25 cellular contexts compared by ENCODE assay signal in the genomic region with DNA sequence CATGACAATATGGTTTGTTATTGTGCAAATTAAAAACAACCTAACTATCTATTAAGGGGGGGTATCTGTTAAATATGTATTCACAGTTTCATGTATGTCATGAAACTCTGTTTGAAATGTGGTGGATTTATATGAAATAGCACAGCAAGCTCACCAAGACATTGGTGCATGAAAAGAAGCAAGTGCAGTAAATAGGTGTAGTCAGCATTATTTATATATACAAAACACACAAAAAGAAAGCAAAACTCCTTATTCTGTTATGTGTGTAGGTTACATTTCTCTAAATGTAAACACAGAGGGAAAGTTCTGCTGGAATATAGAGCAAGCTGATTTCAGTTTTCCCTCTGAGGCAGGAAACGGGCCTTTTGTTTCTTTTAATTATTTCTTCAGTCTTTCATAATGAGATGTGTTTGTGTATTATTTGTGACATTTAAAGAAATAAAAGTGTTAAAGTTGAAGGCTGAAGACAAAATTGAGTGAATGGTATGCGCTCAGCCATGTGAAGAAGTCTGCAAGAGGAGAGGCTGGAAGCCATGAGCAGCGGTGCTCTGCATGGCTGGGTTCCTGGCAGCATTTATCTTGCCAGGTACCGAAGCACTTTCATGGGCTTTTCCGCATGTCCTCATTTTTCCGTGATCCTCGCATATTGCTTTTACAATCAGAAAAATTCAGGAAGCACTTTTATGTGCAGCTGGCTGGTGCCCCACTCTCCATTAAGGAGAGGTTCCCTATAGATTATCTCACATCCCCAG. TPM values are rescaled to one million over a fixed set of nuclear protein-coding genes. Genes with fewer than 3 reads are reported as not detected.
"Had no signal": no experiment of that assay in that cellular context is flagged by ENCODE, and none has a peak within 500 bp of the region (broad histone marks: within the 10 kb centered on the region; RNA-seq: fewer than 3 reads in every experiment).

No MANE protein-coding gene starts in this region.

- H3K4me3 Mint-ChIP-seq: activated CD8-positive, alpha-beta memory T cell treated with anti-CD3 and anti-CD28 coated beads, Interleukin-2, amount 10 ng/mL, durations not matched to agents 7 days and 5 days; activated naive CD8-positive, alpha-beta T cell; activated T-cell treated with anti-CD3 and anti-CD28 coated beads, Interleukin-2, amount 50 U/mL, for 24 hours; activated T-helper 1 cell treated with anti-CD3 and anti-CD28 coated beads, Interleukin-12 subunit alpha, Interleukin-12 subunit beta, Interleukin-2, Interleukin-4 antibody, amounts not matched to agents 30 ng/mL and 10 ng/mL and 1 ng/mL, durations not matched to agents 14 hours and 24 hours and 36 hours; brain; central memory CD8-positive, alpha-beta T cell had no signal

- H3K27ac Mint-ChIP-seq: activated CD8-positive, alpha-beta memory T cell treated with anti-CD3 and anti-CD28 coated beads, Interleukin-2, amount 10 ng/mL, durations not matched to agents 7 days and 5 days; activated naive CD8-positive, alpha-beta T cell; activated T-cell treated with anti-CD3 and anti-CD28 coated beads, Interleukin-2, amount 50 U/mL, for 24 hours; activated T-helper 1 cell treated with anti-CD3 and anti-CD28 coated beads, Interleukin-12 subunit alpha, Interleukin-12 subunit beta, Interleukin-2, Interleukin-4 antibody, amounts not matched to agents 30 ng/mL and 10 ng/mL and 1 ng/mL, durations not matched to agents 14 hours and 24 hours and 36 hours; brain had no signal

- H3K27me3 ChIP-seq: SJCRH30 had no signal

- DNase-seq: activated CD4-positive, alpha-beta T cell treated with anti-CD3 and anti-CD28 coated beads for 48 hours; activated CD4-positive, alpha-beta T cell treated with anti-CD3 and anti-CD28 coated beads, Interleukin-2, amount 50 U/mL, for 4 hours; activated CD4-positive, CD25-positive, alpha-beta regulatory T cell treated with anti-CD3 and anti-CD28 coated beads, Interleukin-2, amount 50 U/mL, for 72 hours; activated CD8-positive, alpha-beta memory T cell treated with anti-CD3 and anti-CD28 coated beads, Interleukin-2, amount 10 ng/mL, durations not matched to agents 7 days and 5 days; activated effector memory CD4-positive, alpha-beta T cell treated with Interleukin-2 at 50 U/mL for 16 hours; activated naive CD4-positive, alpha-beta T cell treated with Interleukin-2 at 50 U/mL for 16 hours; activated T-cell treated with anti-CD3 and anti-CD28 coated beads, Interleukin-2, amount 50 U/mL, for 24 hours; amygdala; NCI-H1105; NCI-H1436; NCI-H1694 treated with DMSO at 0.1 percent for 48 hours; NCI-H510A treated with DMSO at 0.1 percent for 48 hours; NCI-H748 treated with DMSO at 0.1 percent for 48 hours; Right ventricle myocardium superior; SJCRH30; SW 1271 had no signal

- ATAC-seq: activated CD8-positive, alpha-beta memory T cell treated with anti-CD3 and anti-CD28 coated beads, Interleukin-2, amount 10 ng/mL, durations not matched to agents 7 days and 5 days had no signal

- H3K4me2 ChIP-seq: KMS-11, SK-N-SH had no signal

- H3K36me3 Mint-ChIP-seq: activated CD8-positive, alpha-beta memory T cell treated with anti-CD3 and anti-CD28 coated beads, Interleukin-2, amount 10 ng/mL, durations not matched to agents 7 days and 5 days; activated naive CD8-positive, alpha-beta T cell; brain had no signal

- H3K9me3 ChIP-seq: SJCRH30, SK-N-SH had no signal

- H3K27me3 Mint-ChIP-seq: activated naive CD8-positive, alpha-beta T cell; brain had no signal

- H3K27ac ChIP-seq: KMS-11, SJCRH30 had no signal

- H3K9me3 Mint-ChIP-seq: activated T-cell treated with anti-CD3 and anti-CD28 coated beads, Interleukin-2, amount 50 U/mL, for 24 hours; activated T-helper 1 cell treated with anti-CD3 and anti-CD28 coated beads, Interleukin-12 subunit alpha, Interleukin-12 subunit beta, Interleukin-2, Interleukin-4 antibody, amounts not matched to agents 30 ng/mL and 10 ng/mL and 1 ng/mL, durations not matched to agents 14 hours and 24 hours and 36 hours; brain; central memory CD8-positive, alpha-beta T cell had no signal

- H3K4me3 ChIP-seq: SJCRH30 had no signal

- H3K4me1 ChIP-seq: SJCRH30 had no signal

- H3K4me1 Mint-ChIP-seq: activated CD8-positive, alpha-beta memory T cell treated with anti-CD3 and anti-CD28 coated beads, Interleukin-2, amount 10 ng/mL, durations not matched to agents 7 days and 5 days; central memory CD8-positive, alpha-beta T cell had no signal

- H3K9me2 ChIP-seq: SK-N-SH had no signal

- H3K36me3 ChIP-seq: SJCRH30 had no signal

RNA-seq across cellular contexts. Expression of a gene that starts 38.5 kb away (rescaled TPM):
- total RNA-seq: activated CD8-positive, alpha-beta memory T cell treated with anti-CD3 and anti-CD28 coated beads, Interleukin-2, amount 10 ng/mL, durations not matched to agents 7 days and 5 days; activated T-helper 1 cell treated with anti-CD3 and anti-CD28 coated beads, Interleukin-12 subunit alpha, Interleukin-12 subunit beta, Interleukin-2, Interleukin-4 antibody, amounts not matched to agents 30 ng/mL and 10 ng/mL and 1 ng/mL, durations not matched to agents 14 hours and 24 hours and 36 hours; MCF 10A; RPMI7951; SJCRH30; T-helper 1 cell treated with Interleukin-12 subunit alpha and Interleukin-12 subunit beta and Interleukin-4 antibody, amounts not matched to agents 30 ng/mL and 1 ng/mL, for 36 hours had no signal
